In the genomic region with DNA sequence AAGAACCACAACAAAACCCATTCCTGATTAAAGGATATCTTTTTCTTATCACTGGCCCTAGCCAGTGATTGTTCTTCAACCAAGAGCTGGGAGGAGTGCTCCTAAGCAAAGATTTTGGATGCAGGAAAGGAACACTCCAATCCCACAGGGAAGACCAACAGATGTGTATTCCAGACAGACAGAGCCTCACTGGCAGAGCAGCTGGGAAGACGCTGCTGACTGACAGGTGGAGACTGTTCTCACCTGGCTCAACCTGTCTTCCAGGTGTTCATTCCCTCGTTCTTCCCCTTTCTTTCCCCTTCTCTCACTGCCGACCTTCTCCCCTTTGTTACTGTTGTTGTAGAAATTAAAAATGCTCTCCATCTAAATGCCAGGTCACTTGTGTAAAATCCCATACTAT, we compare ENCODE assay signal across 22 cellular contexts.
"Had no signal": no experiment of that assay in that cellular context is flagged by ENCODE, and none has a peak within 500 bp of the region (broad histone marks: within the 10 kb centered on the region; RNA-seq: fewer than 3 reads in every experiment).

No MANE protein-coding gene starts in this region.

- H3K79me2 ChIP-seq: parathyroid adenoma had no signal

- H3K9me3 ChIP-seq: neutrophil, thyroid gland had no signal

- H3K36me3 ChIP-seq: esophagus squamous epithelium, heart right ventricle, neutrophil, thyroid gland had no signal

- H3K4me1 ChIP-seq: esophagus squamous epithelium, heart right ventricle, parathyroid adenoma, thyroid gland had no signal

- DNase-seq: cortex of kidney; effector memory CD8-positive, alpha-beta T cell; erythroblast; esophagus squamous epithelium; foreskin melanocyte; glutamatergic neuron; heart right ventricle; hypothalamus; kidney; naive B cell; stimulated activated CD4-positive, alpha-beta T cell treated with anti-CD3 and anti-CD28 coated beads, Interleukin-12 subunit alpha, Interleukin-12 subunit beta, amount 100 ng/mL, for 4 hours; stimulated activated CD4-positive, alpha-beta T cell treated with anti-CD3 and anti-CD28 coated beads, Interleukin-1b, Interleukin-23, amount 100 ng/mL, for 48 hours; stimulated activated CD4-positive, alpha-beta T cell treated with anti-CD3 and anti-CD28 coated beads, Interleukin-4, amount 100 ng/mL, for 1 hour; stimulated activated CD8-positive, alpha-beta memory T cell treated with anti-CD3 and anti-CD28 coated beads, Interleukin-4, amount 100 ng/mL, for 48 hours; stimulated activated naive CD4-positive, alpha-beta T cell; stimulated activated naive CD8-positive, alpha-beta T cell treated with anti-CD3 and anti-CD28 coated beads, Interleukin-15, amount 100 ng/mL, for 72 hours; thyroid gland; trophoblast cell had no signal

- H3K27me3 ChIP-seq: esophagus squamous epithelium, heart right ventricle, neutrophil, thyroid gland had no signal

- H2AFZ ChIP-seq: parathyroid adenoma had no signal

- H3K27ac ChIP-seq: esophagus squamous epithelium, heart right ventricle, neutrophil, parathyroid adenoma, thyroid gland had no signal

- H3K4me3 ChIP-seq: esophagus squamous epithelium, heart right ventricle, lung, smooth muscle cell, thyroid gland had no signal

- H3K4me2 ChIP-seq: smooth muscle cell had no signal

- FAIRE-seq: kidney had no signal
